ENCODE assay signal across 28 cellular contexts in the genomic region with DNA sequence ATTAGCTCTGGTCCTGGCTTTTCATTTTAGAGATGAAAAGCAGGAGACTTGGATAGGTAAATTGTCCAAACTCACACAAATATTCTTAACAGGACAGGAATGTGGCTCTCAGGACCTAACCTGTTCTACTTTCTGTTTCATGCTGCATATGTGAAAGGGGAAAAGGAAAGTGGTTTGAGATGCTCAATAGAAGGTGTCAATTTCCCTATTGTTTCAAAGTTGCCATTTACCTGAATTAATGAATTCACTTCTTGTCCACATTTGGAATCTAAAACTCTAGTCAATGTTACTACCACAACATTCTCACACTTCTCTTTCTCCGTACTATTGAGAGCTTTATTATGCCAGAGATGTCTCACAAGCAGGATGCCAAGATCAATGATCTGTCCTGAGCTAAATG. TPM values are rescaled to one million over a fixed set of nuclear protein-coding genes. Genes with fewer than 3 reads are reported as not detected.
DNase-seq lines count a peak whose midpoint lies in the region; ATAC-seq lines count a peak whose summit lies in the region.
"Had no signal": no experiment of that assay in that cellular context is flagged by ENCODE, and none has a peak within 500 bp of the region (broad histone marks: within the 10 kb centered on the region; RNA-seq: fewer than 3 reads in every experiment).

No MANE protein-coding gene starts in this region.

- H3K36me3 ChIP-seq in adipocyte (ENCODE audit: control insufficient read depth, insufficient read depth, low read length, severe bottlenecking), result no peaks in the 10 kb centered on the region
- H3K36me3 ChIP-seq: adrenal gland; BLaER1 treated with 17β-estradiol and CSF1 and Interleukin-3, amounts not matched to agents 10 nM and 100 nM; Peyer's patch had no signal

- no peak overlapping the region for H3K4me3 ChIP-seq in adipocyte (ENCODE audit: low read length)
- H3K4me3 ChIP-seq: adrenal gland; BLaER1 treated with 17β-estradiol and CSF1 and Interleukin-3, amounts not matched to agents 10 nM and 100 nM; Peyer's patch; smooth muscle cell had no signal

- H3K9me3 Mint-ChIP-seq in activated naive CD4-positive, alpha-beta T cell treated with anti-CD3 and anti-CD28 coated beads, Interleukin-2, amount 10 ng/mL, durations not matched to agents 7 days and 5 days, result no peaks in the 10 kb centered on the region
- H3K9me3 Mint-ChIP-seq: activated CD4-positive, alpha-beta T cell treated with anti-CD3 and anti-CD28 coated beads, Interleukin-2, amount 10 ng/mL, durations not matched to agents 24 days and 14 days; brain; T-helper 1 cell treated with Interleukin-12 subunit alpha and Interleukin-12 subunit beta and Interleukin-4 antibody, amounts not matched to agents 30 μg/mL and 1 μg/mL, for 36 hours had no signal

- CTCF ChIA-PET in activated naive CD4-positive, alpha-beta T cell treated with anti-CD3 and anti-CD28 coated beads, Interleukin-2, amount 10 ng/mL, durations not matched to agents 7 days and 5 days (lab: Charles Lee), result interaction anchor here (0.6 to 5.7 kb wide), 15 partner anchors 8 to 258 kb away, joined by 3 to 63 read pairs (median 5); no protein-coding TSS in a partner anchor

- peaks cover 44% of the 10 kb centered on the region for H3K4me1 ChIP-seq in adipocyte (ENCODE audit: control insufficient read depth, insufficient read depth, low read length)

- H3K9me3 ChIP-seq in adipocyte (ENCODE audit: control insufficient read depth, low read length), result no peaks in the 10 kb centered on the region
- H3K9me3 ChIP-seq: adrenal gland; BLaER1 treated with 17β-estradiol and CSF1 and Interleukin-3, amounts not matched to agents 10 nM and 100 nM; Caco-2; Peyer's patch had no signal

- no peak overlapping the region for H3K4me3 Mint-ChIP-seq in activated naive CD4-positive, alpha-beta T cell treated with anti-CD3 and anti-CD28 coated beads, Interleukin-2, amount 10 ng/mL, durations not matched to agents 7 days and 5 days
- H3K4me3 Mint-ChIP-seq: activated CD4-positive, alpha-beta T cell treated with anti-CD3 and anti-CD28 coated beads, Interleukin-2, amount 10 ng/mL, durations not matched to agents 24 days and 14 days; brain; T-helper 1 cell treated with Interleukin-12 subunit alpha and Interleukin-12 subunit beta and Interleukin-4 antibody, amounts not matched to agents 30 μg/mL and 1 μg/mL, for 36 hours had no signal

- H3K27me3 Mint-ChIP-seq in activated naive CD4-positive, alpha-beta T cell treated with anti-CD3 and anti-CD28 coated beads, Interleukin-2, amount 10 ng/mL, durations not matched to agents 7 days and 5 days, result peaks cover 3% of the 10 kb centered on the region

- H3K4me1 Mint-ChIP-seq in activated naive CD4-positive, alpha-beta T cell treated with anti-CD3 and anti-CD28 coated beads, Interleukin-2, amount 10 ng/mL, durations not matched to agents 7 days and 5 days, result peaks cover 25% of the 10 kb centered on the region

- peak overlapping the region; percentile 73 for H3K9ac ChIP-seq in adipocyte (ENCODE audit: low read length)

- H3K27me3 ChIP-seq in adipocyte (replicated peaks; ENCODE audit: control insufficient read depth, insufficient read depth, low read length), result no peaks in the 10 kb centered on the region
- H3K27me3 ChIP-seq: adrenal gland; BLaER1 treated with 17β-estradiol and CSF1 and Interleukin-3, amounts not matched to agents 10 nM and 100 nM; Peyer's patch had no signal

- DNase-seq in activated naive CD4-positive, alpha-beta T cell treated with anti-CD3 and anti-CD28 coated beads, Interleukin-2, amount 10 ng/mL, durations not matched to agents 7 days and 5 days, result no peak
- no peak for DNase-seq in activated naive CD4-positive, alpha-beta T cell treated with Interleukin-2 at 50 U/mL for 16 hours
- DNase-seq in M059J (ENCODE audit: low read depth) (peak; percentile 36), adipocyte (ENCODE audit: low read depth) (no peak), SKM-1 (lab: John Stamatoyannopoulos, UW; ENCODE audit: unreplicated experiment) (no peak), KG1 (lab: John Stamatoyannopoulos, UW) (no peak)
- DNase-seq: activated CD4-positive, alpha-beta T cell treated with anti-CD3 and anti-CD28 coated beads, Interleukin-2, amount 10 ng/mL, durations not matched to agents 24 days and 14 days; activated CD8-positive, alpha-beta memory T cell treated with anti-CD3 and anti-CD28 coated beads, Interleukin-2, amount 50 U/mL, for 4 hours; activated effector memory CD4-positive, alpha-beta T cell treated with Interleukin-2 at 50 U/mL for 16 hours; Caco-2; DMS79; effector CD4-positive, alpha-beta T cell; GF-D8; mesendoderm; NCI-H1105; NCI-H2081; NCI-H226; occipital lobe; Peyer's patch; SIG-M5; stimulated activated CD4-positive, alpha-beta T cell treated with anti-CD3 and anti-CD28 coated beads, Interleukin-2, amount 100 ng/mL, for 24 hours had no signal

- peak overlapping the region; percentile 5 for H3K27ac Mint-ChIP-seq in activated naive CD4-positive, alpha-beta T cell treated with anti-CD3 and anti-CD28 coated beads, Interleukin-2, amount 10 ng/mL, durations not matched to agents 7 days and 5 days
- H3K27ac Mint-ChIP-seq: activated CD4-positive, alpha-beta T cell treated with anti-CD3 and anti-CD28 coated beads, Interleukin-2, amount 10 ng/mL, durations not matched to agents 24 days and 14 days; brain; T-helper 1 cell treated with Interleukin-12 subunit alpha and Interleukin-12 subunit beta and Interleukin-4 antibody, amounts not matched to agents 30 μg/mL and 1 μg/mL, for 36 hours had no signal

- no peaks in the 10 kb centered on the region for H3K36me3 Mint-ChIP-seq in activated naive CD4-positive, alpha-beta T cell treated with anti-CD3 and anti-CD28 coated beads, Interleukin-2, amount 10 ng/mL, durations not matched to agents 7 days and 5 days
- H3K36me3 Mint-ChIP-seq: brain had no signal

- ATAC-seq in HG02870 (IDR thresholded peaks at IDR 0.05; ENCODE audit: unreplicated experiment) (no peak), HG02852 (IDR thresholded peaks at IDR 0.05; ENCODE audit: unreplicated experiment) (no peak)

RNA-seq across cellular contexts. Expression of gene EFHC1, which starts 4.8 kb away (rescaled TPM):
- 25.1 and 44.4 TPM in 2 replicates for total RNA-seq in M059J (2014; rRNA removed; shearing (Covaris generic))

RNA-seq across cellular contexts. Expression of gene PAQR8, which starts 53.4 kb away (rescaled TPM):
- 4.9 and 9.9 TPM in 2 replicates for total RNA-seq in M059J (2014; rRNA removed; shearing (Covaris generic))
